In the genomic region with DNA sequence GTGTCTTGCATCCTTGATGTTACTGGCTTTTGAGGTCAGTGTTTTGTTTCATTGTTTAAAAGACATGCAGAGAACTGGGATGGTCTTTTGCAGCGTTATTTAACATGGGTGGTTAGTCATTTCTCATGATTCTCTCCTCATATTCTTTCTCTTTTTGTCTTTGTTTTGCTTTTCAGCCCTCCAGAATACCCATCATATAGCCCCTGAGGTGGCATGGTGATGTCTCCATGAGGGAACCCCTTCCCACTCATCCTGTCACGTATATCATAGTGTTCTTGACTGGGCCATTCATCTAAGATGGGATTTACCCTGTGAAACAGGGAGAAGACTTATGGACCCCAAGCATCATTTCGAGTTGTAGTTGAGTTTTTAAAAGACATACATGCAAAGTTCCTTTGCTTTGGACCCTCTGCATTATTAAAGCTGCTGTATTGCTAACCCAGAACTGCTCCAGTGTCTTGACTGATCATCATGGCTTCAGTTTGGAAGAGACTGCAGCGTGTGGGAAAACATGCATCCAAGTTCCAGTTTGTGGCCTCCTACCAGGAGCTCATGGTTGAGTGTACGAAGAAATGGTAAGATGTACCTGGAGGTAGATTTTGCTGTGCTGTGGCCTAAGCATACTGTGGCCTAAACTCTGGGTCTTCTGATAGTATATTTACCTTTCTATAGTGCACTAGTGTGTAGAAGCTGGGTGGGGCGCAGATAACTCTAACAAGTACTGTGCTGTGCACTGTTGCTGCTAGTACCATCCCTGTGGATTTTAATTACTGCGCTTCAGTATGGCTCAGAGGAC, we compare ENCODE assay signal across 1 cellular context.
TF ChIP-seq lines count a peak whose summit lies in the region.

No MANE protein-coding gene starts in this region.

TF ChIP-seq in H1, 55 proteins besides CTCF, POLR2A, EP300 and RAD21 (continued from another document):
- TF ChIP-seq ATF2 (IDR thresholded peaks at IDR 0.05; ENCODE audit: low read length): no peak
